Comparison of ENCODE assay signal across 9 cellular contexts in genomic region chr9:137296214-137297059, GRCh38. TPM values are rescaled to one million over a fixed set of nuclear protein-coding genes. Genes with fewer than 3 reads are reported as not detected.
DNase-seq lines count a peak whose midpoint lies in the region; ATAC-seq, FAIRE-seq and TF ChIP-seq lines count a peak whose summit lies in the region.
"Had no signal": no experiment of that assay in that cellular context is flagged by ENCODE, and none has a peak within 500 bp of the region (broad histone marks: within the 10 kb centered on the region; RNA-seq: fewer than 3 reads in every experiment).

No MANE protein-coding gene starts in this region.

- no peak overlapping the region for H3K56ac ChIP-seq in H1 (replicated peaks; ENCODE audit: insufficient read length, low read depth, low read length)

- H3K27me3 ChIP-seq in H1 (replicated peaks in 1 of 4; ENCODE audit: control insufficient read depth in 3 of 4, extremely low read depth in 1 of 4, insufficient read depth in 3 of 4, low read length in 3 of 4) (peaks cover 0 to 24% (median 12%) of the 10 kb centered on the region in 4 experiments; a peak in 5 of 7 replicates), vagina (peaks cover 8% of the 10 kb centered on the region)

- no peak overlapping the region for H4K5ac ChIP-seq in H1 (ENCODE audit: insufficient read length, low read depth, low read length)

- H3K27ac Mint-ChIP-seq in activated naive CD4-positive, alpha-beta T cell treated with anti-CD3 and anti-CD28 coated beads, Interleukin-2, amount 10 ng/mL, durations not matched to agents 7 days and 5 days: no peak overlapping the region

- peak overlapping the region; percentile 60; the same call in 1 of the 2 replicates for H2BK5ac ChIP-seq in H1 (ENCODE audit: low read depth, low read length)

- peaks cover 3 to 8% of the 10 kb centered on the region in 2 experiments for H4K20me1 ChIP-seq in H1 (replicated peaks in 1 of 2; ENCODE audit: control insufficient read depth in 1 of 2, insufficient read depth in 2 of 2, low read length in 2 of 2)

- peaks cover 0 to under 1% of the 10 kb centered on the region in 2 experiments; a peak in 1 of 4 replicates for H3K79me2 ChIP-seq in H1 (ENCODE audit: control insufficient read depth in 1 of 2, insufficient read depth in 2 of 2, low read length in 2 of 2)

- POLR2A ChIA-PET in H1 (lab: Charles Lee; ENCODE audit: partially characterized antibody): interaction anchor here (1.1 to 10.0 kb wide), 6 partner anchors 9 to 56 kb away, joined by 3 to 129 read pairs (median 4); partner anchors contain the start of gene TUBB4B

- peak overlapping the region; percentile 29 to 60 (median 39); a peak in 7 of 8 replicates for H3K4me3 ChIP-seq in H1 (ENCODE audit: extremely low read depth in 1 of 4, insufficient read depth in 2 of 4, low read depth in 3 of 4, low read length in 4 of 4)
- H3K4me3 ChIP-seq in mesodermal cell (ENCODE audit: extremely low read depth, insufficient read depth, low read length, poor library complexity, severe bottlenecking): peak overlapping the region; percentile 11
- H3K4me3 ChIP-seq in vagina: peak overlapping the region; percentile 34 to 56

- TF ChIP-seq POLR2A in H1 (IDR thresholded peaks at IDR 0.05; ENCODE audit: control extremely low read depth in 1 of 2, low read depth in 2 of 2, low read length in 2 of 2): peak in 1 of 2 experiments; percentile 28; a peak in 1 of 3 replicates
- TF ChIP-seq POLR2A in vagina (IDR thresholded peaks at IDR 0.05): no peak

- peak overlapping the region in 1 of 4 experiments; percentile 7; a peak in 1 of 7 replicates for H3K9ac ChIP-seq in H1 (replicated peaks in 1 of 4; ENCODE audit: extremely low read depth in 1 of 4, low read depth in 3 of 4, low read length in 3 of 4)

- peaks cover 20% of the 10 kb centered on the region for H3K4me1 Mint-ChIP-seq in activated naive CD4-positive, alpha-beta T cell treated with anti-CD3 and anti-CD28 coated beads, Interleukin-2, amount 10 ng/mL, durations not matched to agents 7 days and 5 days

- no peak overlapping the region for H2AFZ ChIP-seq in H1 (ENCODE audit: low read length)

- peaks cover under 1% of the 10 kb centered on the region for H3K79me1 ChIP-seq in H1 (ENCODE audit: low read depth, low read length)

- H3K4me1 ChIP-seq in H1 (replicated peaks in 1 of 4; ENCODE audit: control insufficient read depth in 3 of 4, insufficient read depth in 4 of 4, low read length in 3 of 4) (peaks cover 3 to 28% (median 24%) of the 10 kb centered on the region in 4 experiments), mesodermal cell (ENCODE audit: control insufficient read depth, insufficient read depth, low read length, poor library complexity, severe bottlenecking) (peaks cover 27% of the 10 kb centered on the region), vagina (peaks cover 42% of the 10 kb centered on the region)

- CTCF ChIA-PET in activated naive CD4-positive, alpha-beta T cell treated with anti-CD3 and anti-CD28 coated beads, Interleukin-2, amount 10 ng/mL, durations not matched to agents 7 days and 5 days (lab: Charles Lee): interaction anchor here (0.8 kb wide), 1 partner anchor 10 kb away, joined by 3 read pairs; no protein-coding TSS in a partner anchor
- CTCF ChIA-PET in H1 (lab: Charles Lee; ENCODE audit: partially characterized antibody): interaction anchor here (0.7 to 2.6 kb wide), 6 partner anchors 10 to 167 kb away, joined by 3 to 9 read pairs (median 5); no protein-coding TSS in a partner anchor

- peak overlapping the region; percentile 0 for H3K18ac ChIP-seq in H1 (ENCODE audit: extremely low read depth, low read length)

- H3K27me3 Mint-ChIP-seq in activated naive CD4-positive, alpha-beta T cell treated with anti-CD3 and anti-CD28 coated beads, Interleukin-2, amount 10 ng/mL, durations not matched to agents 7 days and 5 days: peaks cover 85% of the 10 kb centered on the region

- no peak for ATAC-seq in GM19452 (IDR thresholded peaks at IDR 0.05; ENCODE audit: unreplicated experiment)
- no peak for ATAC-seq in HG03095 (IDR thresholded peaks at IDR 0.05; ENCODE audit: unreplicated experiment)

- peak overlapping the region; percentile 64 to 69 for H3K4me2 ChIP-seq in H1 (ENCODE audit: insufficient read depth in 1 of 2, low read depth in 2 of 2, low read length in 2 of 2)

- peak overlapping the region; percentile 90; the same call in 1 of the 2 replicates for H2BK20ac ChIP-seq in H1 (ENCODE audit: low read length)

- intact Hi-C loops in vagina (cut with DNase I): loop anchor here (5.0 kb wide), 1 partner anchor 111 kb away; no protein-coding TSS in a partner anchor

- TF ChIP-seq EP300 in H1 (IDR thresholded peaks at IDR 0.05; ENCODE audit: borderline replicate concordance in 1 of 2, low read depth in 2 of 2, low read length in 2 of 2): no peak

- H2BK12ac ChIP-seq in H1 (ENCODE audit: low read depth, low read length): peak overlapping the region; percentile 2; the same call in 1 of the 2 replicates

- 31% methylated on average over 33 of the region's 51 CpGs; no CpG with 5 or more reads in 1 of the 2 experiments for WGBS in H1 (ENCODE audit: extremely low coverage in 1 of 2, insufficient coverage in 1 of 2, insufficient read length in 1 of 2, insufficient replicate concordance in 2 of 2, low coverage in 1 of 2, low lambda C conversion rate in 2 of 2, missing lambda C conversion rate in 1 of 2), 2 experiments
- 24 to 31% methylated on average over 47 to 48 of the region's 51 CpGs for WGBS in mesodermal cell (ENCODE audit: insufficient coverage in 2 of 2), 2 experiments

- H3K4ac ChIP-seq in H1 (replicated peaks; ENCODE audit: insufficient read length, low read depth, low read length): peak overlapping the region; percentile 82

- H3K9me3 Mint-ChIP-seq in activated naive CD4-positive, alpha-beta T cell treated with anti-CD3 and anti-CD28 coated beads, Interleukin-2, amount 10 ng/mL, durations not matched to agents 7 days and 5 days: no peaks in the 10 kb centered on the region

- no peak overlapping the region; the same call in 1 of the 2 replicates for H2BK15ac ChIP-seq in H1 (ENCODE audit: low read length)

- no peak for TF ChIP-seq CTCF in H1 (IDR thresholded peaks at IDR 0.05; ENCODE audit: control extremely low read depth in 1 of 3, insufficient read depth in 1 of 3, low read depth in 1 of 3, low read length in 3 of 3)
- no peak for TF ChIP-seq CTCF in vagina (IDR thresholded peaks at IDR 0.05)

- peaks cover 6% of the 10 kb centered on the region; the same call in 1 of the 2 replicates for H3K23me2 ChIP-seq in H1 (ENCODE audit: low read depth, low read length)

- TF ChIP-seq RAD21 in H1 (IDR thresholded peaks at IDR 0.05 in 1 of 2, conservative IDR thresholded peaks at IDR 0.05 in 1 of 2; ENCODE audit: low read depth in 2 of 2, low read length in 2 of 2): no peak

- H2AK5ac ChIP-seq in H1 (ENCODE audit: low read depth, low read length): peak overlapping the region; percentile 75; the same call in 1 of the 2 replicates

- peaks cover 1% of the 10 kb centered on the region for H3K36me3 Mint-ChIP-seq in activated naive CD4-positive, alpha-beta T cell treated with anti-CD3 and anti-CD28 coated beads, Interleukin-2, amount 10 ng/mL, durations not matched to agents 7 days and 5 days

- H3K27ac ChIP-seq in H1 (ENCODE audit: low read depth, low read length) (no peak overlapping the region), mesodermal cell (ENCODE audit: low read depth, low read length, severe bottlenecking) (no peak overlapping the region), vagina (peak overlapping the region; percentile 53)

- H4K8ac ChIP-seq in H1 (ENCODE audit: extremely low read depth, insufficient read depth, low read length): peak overlapping the region; percentile 78

- H2BK120ac ChIP-seq in H1 (replicated peaks; ENCODE audit: low read depth, low read length): peak overlapping the region; percentile 2

- peak overlapping the region; percentile 44 for H3K4me3 Mint-ChIP-seq in activated naive CD4-positive, alpha-beta T cell treated with anti-CD3 and anti-CD28 coated beads, Interleukin-2, amount 10 ng/mL, durations not matched to agents 7 days and 5 days

- H3K14ac ChIP-seq in H1 (ENCODE audit: insufficient read length): no peak overlapping the region

- no peak for FAIRE-seq in H1 (lab: Jason Lieb, UNC)

- H3K9me3 ChIP-seq in H1 (ENCODE audit: insufficient read depth in 2 of 2, low read depth in 1 of 2, low read length in 1 of 2) (peaks cover 0 to 4% of the 10 kb centered on the region in 2 experiments; a peak in 2 of 4 replicates), mesodermal cell (ENCODE audit: control insufficient read depth, low read length) (no peaks in the 10 kb centered on the region), vagina (no peaks in the 10 kb centered on the region)

- H3K36me3 ChIP-seq in H1 (ENCODE audit: control insufficient read depth in 2 of 4, insufficient read depth in 4 of 4, low read length in 3 of 4) (no peaks in the 10 kb centered on the region), mesodermal cell (ENCODE audit: control insufficient read depth, insufficient read depth, low read length) (no peaks in the 10 kb centered on the region), vagina (no peaks in the 10 kb centered on the region)

- no peak for DNase-seq in activated naive CD4-positive, alpha-beta T cell treated with anti-CD3 and anti-CD28 coated beads, Interleukin-2, amount 10 ng/mL, durations not matched to agents 7 days and 5 days
- no peak for DNase-seq in activated naive CD4-positive, alpha-beta T cell treated with Interleukin-2 at 50 U/mL for 16 hours
- DNase-seq in H1 (ENCODE audit: low read depth in 1 of 2, low spot score in 2 of 2) (no peak), vagina (ENCODE audit: extremely low spot score in 2 of 2) (no peak), ecto neural progenitor cell (ENCODE audit: low spot score) (no peak)
- DNase-seq: SIG-M5 had no signal

- H3K23ac ChIP-seq in H1 (ENCODE audit: insufficient read length): no peak overlapping the region

- H4K91ac ChIP-seq in H1 (replicated peaks; ENCODE audit: insufficient read length, low read length): peak overlapping the region; percentile 92

RNA-seq across cellular contexts. Expression of gene NRARP, which starts 5.6 kb away (rescaled TPM):
- 35.4 and 37.2 TPM in 2 replicates for total RNA-seq in H1 (2021; fragmentation: NEBNext Ultra II Directional; extraction: Animal tissue kit (Norgen Biotek cat#: 25700))
- polyA plus RNA-seq in H1 (2011; rRNA removed): 32.5 and 52.0 TPM in 2 replicates
- 27.2 TPM for polyA plus RNA-seq in H1 (2011; cell fraction: cytosol; rRNA removed)
- 23.8 TPM for polyA plus RNA-seq in H1 (2011; cell fraction: nucleus; rRNA removed)
- 13.6 to 21.0 TPM (median 17.4 TPM) in 4 replicates for polyA plus RNA-seq in H1 (2012, experiment 1 of 2)
- 10.2 TPM for polyA plus RNA-seq in H1 (2012, experiment 2 of 2)
- polyA plus RNA-seq in H1 (2013, experiment 1 of 2): 18.6 TPM
- 18.9 TPM for polyA plus RNA-seq in H1 (2013, experiment 2 of 2)
- polyA minus RNA-seq in H1 (2011; rRNA and poly(A)+ RNA removed): 4.4 and 6.2 TPM in 2 replicates
- 23.5 TPM for polyA minus RNA-seq in H1 (2011; cell fraction: cytosol; rRNA and poly(A)+ RNA removed)
- polyA minus RNA-seq in H1 (2011; cell fraction: nucleus; rRNA and poly(A)+ RNA removed): 36.3 TPM
- polyA plus RNA-seq in mesodermal cell (2013, experiment 1 of 2): 28.9 TPM
- polyA plus RNA-seq in mesodermal cell (2013, experiment 2 of 2): 18.4 TPM
- 29.5 TPM for total RNA-seq in vagina

RNA-seq across cellular contexts. Expression of gene TOR4A, which starts 18.9 kb away (rescaled TPM):
- total RNA-seq in H1 (2021; fragmentation: NEBNext Ultra II Directional; extraction: Animal tissue kit (Norgen Biotek cat#: 25700)): 9.2 and 9.3 TPM in 2 replicates
- 8.4 and 11.4 TPM in 2 replicates for polyA plus RNA-seq in H1 (2011; rRNA removed)
- 6.6 TPM for polyA plus RNA-seq in H1 (2011; cell fraction: cytosol; rRNA removed)
- 11.1 TPM for polyA plus RNA-seq in H1 (2011; cell fraction: nucleus; rRNA removed)
- polyA plus RNA-seq in H1 (2012, experiment 1 of 2): 3.5 to 6.6 TPM (median 5.8 TPM) in 4 replicates
- 5.1 TPM for polyA plus RNA-seq in H1 (2012, experiment 2 of 2)
- polyA plus RNA-seq in H1 (2013, experiment 1 of 2): 12.1 TPM
- polyA plus RNA-seq in H1 (2013, experiment 2 of 2): 12.3 TPM
- polyA minus RNA-seq in H1 (2011; rRNA and poly(A)+ RNA removed): 2.7 TPM in 2 replicates
- polyA minus RNA-seq in H1 (2011; cell fraction: cytosol; rRNA and poly(A)+ RNA removed): 10.6 TPM
- 9.7 TPM for polyA minus RNA-seq in H1 (2011; cell fraction: nucleus; rRNA and poly(A)+ RNA removed)
- polyA plus RNA-seq in mesodermal cell (2013, experiment 1 of 2): 19.6 TPM
- 15.5 TPM for polyA plus RNA-seq in mesodermal cell (2013, experiment 2 of 2)
- total RNA-seq in vagina: 13.0 TPM

RNA-seq across cellular contexts. Expression of gene NELFB, which starts 41.3 kb away (rescaled TPM):
- total RNA-seq in H1 (2021; fragmentation: NEBNext Ultra II Directional; extraction: Animal tissue kit (Norgen Biotek cat#: 25700)): 70.8 and 78.0 TPM in 2 replicates
- polyA plus RNA-seq in H1 (2011; rRNA removed): 57.6 and 86.5 TPM in 2 replicates
- 76.0 TPM for polyA plus RNA-seq in H1 (2011; cell fraction: cytosol; rRNA removed)
- polyA plus RNA-seq in H1 (2011; cell fraction: nucleus; rRNA removed): 88.6 TPM
- polyA plus RNA-seq in H1 (2012, experiment 1 of 2): 60.2 to 87.1 TPM (median 80.4 TPM) in 4 replicates
- polyA plus RNA-seq in H1 (2012, experiment 2 of 2): 79.8 TPM
- 37.9 TPM for polyA plus RNA-seq in H1 (2013, experiment 1 of 2)
- 37.5 TPM for polyA plus RNA-seq in H1 (2013, experiment 2 of 2)
- 38.7 and 47.9 TPM in 2 replicates for polyA minus RNA-seq in H1 (2011; rRNA and poly(A)+ RNA removed)
- 49.8 TPM for polyA minus RNA-seq in H1 (2011; cell fraction: cytosol; rRNA and poly(A)+ RNA removed)
- polyA minus RNA-seq in H1 (2011; cell fraction: nucleus; rRNA and poly(A)+ RNA removed): 27.2 TPM
- 60.0 TPM for polyA plus RNA-seq in mesodermal cell (2013, experiment 1 of 2)
- polyA plus RNA-seq in mesodermal cell (2013, experiment 2 of 2): 50.4 TPM
- 44.0 TPM for total RNA-seq in vagina

RNA-seq across cellular contexts. Expression of gene STPG3, which starts 45.4 kb away (rescaled TPM):
- not detected in 2 replicates for total RNA-seq in H1 (2021; fragmentation: NEBNext Ultra II Directional; extraction: Animal tissue kit (Norgen Biotek cat#: 25700))
- polyA plus RNA-seq in H1 (2011; rRNA removed): 0.14 TPM in 1 of 2 replicates, not detected in the other
- polyA plus RNA-seq in H1 (2011; cell fraction: cytosol; rRNA removed): not detected
- 0.43 TPM for polyA plus RNA-seq in H1 (2011; cell fraction: nucleus; rRNA removed)
- 0.42 to 0.67 TPM (median 0.61 TPM) in 3 of 4 replicates, not detected in the other for polyA plus RNA-seq in H1 (2012, experiment 1 of 2)
- 0.30 TPM for polyA plus RNA-seq in H1 (2012, experiment 2 of 2)
- 0.06 TPM for polyA plus RNA-seq in H1 (2013, experiment 1 of 2)
- polyA plus RNA-seq in H1 (2013, experiment 2 of 2): not detected
- polyA minus RNA-seq in H1 (2011; rRNA and poly(A)+ RNA removed): not detected in 2 replicates
- not detected for polyA minus RNA-seq in H1 (2011; cell fraction: cytosol; rRNA and poly(A)+ RNA removed)
- not detected for polyA minus RNA-seq in H1 (2011; cell fraction: nucleus; rRNA and poly(A)+ RNA removed)
- polyA plus RNA-seq in mesodermal cell (2013, experiment 1 of 2): not detected
- not detected for polyA plus RNA-seq in mesodermal cell (2013, experiment 2 of 2)
- not detected for total RNA-seq in vagina

RNA-seq across cellular contexts. Expression of gene TUBB4B, which starts 55.4 kb away (rescaled TPM):
- total RNA-seq in H1 (2021; fragmentation: NEBNext Ultra II Directional; extraction: Animal tissue kit (Norgen Biotek cat#: 25700)): 307 and 311 TPM in 2 replicates
- polyA plus RNA-seq in H1 (2011; rRNA removed): 280 and 342 TPM in 2 replicates
- 348 TPM for polyA plus RNA-seq in H1 (2011; cell fraction: cytosol; rRNA removed)
- 340 TPM for polyA plus RNA-seq in H1 (2011; cell fraction: nucleus; rRNA removed)
- 226 to 351 TPM (median 341 TPM) in 4 replicates for polyA plus RNA-seq in H1 (2012, experiment 1 of 2)
- 349 TPM for polyA plus RNA-seq in H1 (2012, experiment 2 of 2)
- 214 TPM for polyA plus RNA-seq in H1 (2013, experiment 1 of 2)
- 205 TPM for polyA plus RNA-seq in H1 (2013, experiment 2 of 2)
- polyA minus RNA-seq in H1 (2011; rRNA and poly(A)+ RNA removed): 150 and 158 TPM in 2 replicates
- 145 TPM for polyA minus RNA-seq in H1 (2011; cell fraction: cytosol; rRNA and poly(A)+ RNA removed)
- polyA minus RNA-seq in H1 (2011; cell fraction: nucleus; rRNA and poly(A)+ RNA removed): 92.9 TPM
- 341 TPM for polyA plus RNA-seq in mesodermal cell (2013, experiment 1 of 2)
- polyA plus RNA-seq in mesodermal cell (2013, experiment 2 of 2): 341 TPM
- 312 TPM for total RNA-seq in vagina
